ENCODE assay signal across 8 cellular contexts in genomic region chr3:23945653-23945902, GRCh38. TPM values are rescaled to one million over a fixed set of nuclear protein-coding genes. Genes with fewer than 3 reads are reported as not detected.
A peak's percentile ranks its signal among the peaks of the same experiment; 100 is the strongest.
DNase-seq lines count a peak whose midpoint lies in the region; ATAC-seq and TF ChIP-seq lines count a peak whose summit lies in the region.

No MANE protein-coding gene starts in this region.

- H3K9me3 ChIP-seq in mesenchymal stem cell (ENCODE audit: control insufficient read depth, low read length) (no peaks in the 10 kb centered on the region), upper lobe of left lung (no peaks in the 10 kb centered on the region)

- peak in 1 of 4 donors; percentile 29 for TF ChIP-seq POLR2A in upper lobe of left lung (IDR thresholded peaks at IDR 0.05)

- peaks cover 2% of the 10 kb centered on the region for H3K36me3 Mint-ChIP-seq in activated naive CD4-positive, alpha-beta T cell treated with anti-CD3 and anti-CD28 coated beads, Interleukin-2, amount 50 U/mL, for 24 hours
- H3K36me3 Mint-ChIP-seq in brain, result peaks cover 4% of the 10 kb centered on the region

- no peak overlapping the region for H2AFZ ChIP-seq in mesenchymal stem cell (ENCODE audit: low read depth, low read length)

- peak overlapping the region; percentile 76 for H3K27ac Mint-ChIP-seq in activated naive CD4-positive, alpha-beta T cell treated with anti-CD3 and anti-CD28 coated beads, Interleukin-2, amount 50 U/mL, for 24 hours
- H3K27ac Mint-ChIP-seq in brain, result no peak overlapping the region

- no peak overlapping the region for H3K4ac ChIP-seq in mesenchymal stem cell (ENCODE audit: low read depth in 1 of 2, low read length in 2 of 2)

- ATAC-seq in upper lobe of left lung (ENCODE audit: low FRiP score in 2 of 2), result no peak

- H3K27me3 Mint-ChIP-seq in activated naive CD4-positive, alpha-beta T cell treated with anti-CD3 and anti-CD28 coated beads, Interleukin-2, amount 50 U/mL, for 24 hours, result no peaks in the 10 kb centered on the region
- H3K27me3 Mint-ChIP-seq in brain, result peaks cover 22% of the 10 kb centered on the region

- H4K8ac ChIP-seq in mesenchymal stem cell (ENCODE audit: low read length), result peak overlapping the region; percentile 68

- H3K14ac ChIP-seq in mesenchymal stem cell (ENCODE audit: low read length in 2 of 2), result peak overlapping the region in 1 of 2 experiments; percentile 88

- no peak for TF ChIP-seq EP300 in upper lobe of left lung (IDR thresholded peaks at IDR 0.05)

- peaks cover 3% of the 10 kb centered on the region for H3K4me1 ChIP-seq in mesenchymal stem cell (ENCODE audit: control insufficient read depth, insufficient read depth, low read depth, low read length)
- H3K4me1 ChIP-seq in upper lobe of left lung, result peaks cover 26 to 44% (median 36%) of the 10 kb centered on the region in 4 donors

- no peak overlapping the region for H3K27ac ChIP-seq in mesenchymal stem cell (ENCODE audit: low read length, poor library complexity, severe bottlenecking)
- H3K27ac ChIP-seq in upper lobe of left lung, result peak overlapping the region; percentile 90 to 100 (median 99)

- peak overlapping the region; percentile 96 for H2BK15ac ChIP-seq in mesenchymal stem cell (ENCODE audit: low read depth, poor library complexity, severe bottlenecking)

- H3K9ac ChIP-seq in mesenchymal stem cell (ENCODE audit: low read length), result peak overlapping the region; percentile 85

- H2BK12ac ChIP-seq in mesenchymal stem cell (ENCODE audit: low read length in 2 of 2), result no peak overlapping the region

- H3K23ac ChIP-seq in mesenchymal stem cell (ENCODE audit: low read length in 2 of 2), result peak overlapping the region in 1 of 2 experiments; percentile 17

- H3K4me1 Mint-ChIP-seq in activated naive CD4-positive, alpha-beta T cell treated with anti-CD3 and anti-CD28 coated beads, Interleukin-2, amount 50 U/mL, for 24 hours, result peaks cover 52% of the 10 kb centered on the region
- peaks cover 43% of the 10 kb centered on the region for H3K4me1 Mint-ChIP-seq in brain

- peak overlapping the region; percentile 58 for H3K4me3 Mint-ChIP-seq in activated naive CD4-positive, alpha-beta T cell treated with anti-CD3 and anti-CD28 coated beads, Interleukin-2, amount 50 U/mL, for 24 hours
- peak overlapping the region in 3 of 5 experiments; percentile 13 to 37 (median 36) for H3K4me3 Mint-ChIP-seq in brain

- H3K4me2 ChIP-seq in mesenchymal stem cell (ENCODE audit: low read length, poor library complexity, severe bottlenecking), result peak overlapping the region; percentile 68

- peak overlapping the region; percentile 93 for H2BK120ac ChIP-seq in mesenchymal stem cell (ENCODE audit: low read depth, low read length)

- H2AK5ac ChIP-seq in mesenchymal stem cell (ENCODE audit: low read length, severe bottlenecking), result no peak overlapping the region

- H3K36me3 ChIP-seq in mesenchymal stem cell (ENCODE audit: control insufficient read depth in 1 of 2, insufficient read depth in 2 of 2, low read depth in 1 of 2, low read length in 2 of 2), result no peaks in the 10 kb centered on the region
- H3K36me3 ChIP-seq in upper lobe of left lung, result no peaks in the 10 kb centered on the region

- H3K27me3 ChIP-seq in mesenchymal stem cell (ENCODE audit: control insufficient read depth in 1 of 2, insufficient read depth in 1 of 2, low read length in 2 of 2) (no peaks in the 10 kb centered on the region), upper lobe of left lung (no peaks in the 10 kb centered on the region)

- H4K91ac ChIP-seq in mesenchymal stem cell (ENCODE audit: low read length), result peak overlapping the region; percentile 87

- peak overlapping the region; percentile 68 to 95 for H3K18ac ChIP-seq in mesenchymal stem cell (ENCODE audit: low read depth in 1 of 2, low read length in 2 of 2)

- H3K4me3 ChIP-seq in mesenchymal stem cell (ENCODE audit: insufficient read depth in 1 of 2, low read depth in 1 of 2, low read length in 2 of 2) (peak overlapping the region; percentile 80 to 91), upper lobe of left lung (peak overlapping the region; percentile 74 to 95 (median 86))

- WGBS in mesenchymal stem cell, result 0% methylated on average over 24 of the region's 38 CpGs
- no CpG with 5 or more reads among the region's 38 CpGs for WGBS in upper lobe of left lung, 2 donors

- H3K9me3 Mint-ChIP-seq in activated naive CD4-positive, alpha-beta T cell treated with anti-CD3 and anti-CD28 coated beads, Interleukin-2, amount 50 U/mL, for 24 hours, result no peaks in the 10 kb centered on the region
- peaks cover 0 to 7% (median 0%) of the 10 kb centered on the region in 5 experiments for H3K9me3 Mint-ChIP-seq in brain

- no peak for DNase-seq in activated naive CD4-positive, alpha-beta T cell treated with Interleukin-2 at 50 U/mL for 16 hours
- DNase-seq in mesenchymal stem cell (no peak), upper lobe of left lung (no peak), NCI-H2029 (lab: John Stamatoyannopoulos, UW) (no peak), foreskin melanocyte (no peak)
- DNase-seq in activated CD4-positive, CD25-positive, alpha-beta regulatory T cell (lab: John Stamatoyannopoulos, UW), result no peak

- peak overlapping the region; percentile 80 for H2BK5ac ChIP-seq in mesenchymal stem cell (ENCODE audit: low read depth, low read length, poor library complexity, severe bottlenecking)

- H3K79me1 ChIP-seq in mesenchymal stem cell (replicated peaks; ENCODE audit: low read length, poor library complexity, severe bottlenecking), result peaks cover 8% of the 10 kb centered on the region

- no peak for TF ChIP-seq CTCF in brain (conservative IDR thresholded peaks at IDR 0.05)
- TF ChIP-seq CTCF in upper lobe of left lung (IDR thresholded peaks at IDR 0.05), result no peak

RNA-seq across cellular contexts. Expression of gene NR1D2, which starts 0.5 kb away (rescaled TPM):
- 14.3 TPM for polyA plus RNA-seq in brain (ENCODE audit: insufficient read depth, low read depth, low replicate concordance)
- polyA plus RNA-seq in mesenchymal stem cell (2013, experiment 1 of 2), result 11.5 TPM
- polyA plus RNA-seq in mesenchymal stem cell (2013, experiment 2 of 2), result 12.7 TPM
- total RNA-seq in upper lobe of left lung, result 10 to 100 TPM; 19.6 to 52.4 (median 38.9) TPM

RNA-seq across cellular contexts. Expression of gene RPL15, which starts 28.6 kb away (rescaled TPM):
- polyA plus RNA-seq in brain (ENCODE audit: insufficient read depth, low read depth, low replicate concordance), result 2,473 TPM
- polyA plus RNA-seq in mesenchymal stem cell (2013, experiment 1 of 2), result 2,527 TPM
- 2,464 TPM for polyA plus RNA-seq in mesenchymal stem cell (2013, experiment 2 of 2)
- 1,000 to 10,000 TPM in 4 of 6 donors, 100 to 1,000 TPM in 2; 326 to 1,968 (median 1,284) TPM for total RNA-seq in upper lobe of left lung

RNA-seq across cellular contexts. Expression of gene NKIRAS1, which starts 28.8 kb away (rescaled TPM):
- 9.2 TPM for polyA plus RNA-seq in brain (ENCODE audit: insufficient read depth, low read depth, low replicate concordance)
- polyA plus RNA-seq in mesenchymal stem cell (2013, experiment 1 of 2), result 6.8 TPM
- polyA plus RNA-seq in mesenchymal stem cell (2013, experiment 2 of 2), result 7.0 TPM
- total RNA-seq in upper lobe of left lung, result 10 to 100 TPM in 3 of 6 donors, 1 to 10 TPM in 3; 3.1 to 18.0 (median 9.1) TPM
